In genomic region chr1:63678200-63678599, GRCh38 we compare ENCODE assay signal across 9 cellular contexts.
"Had no signal": no experiment of that assay in that cellular context is flagged by ENCODE, and none has a peak within 500 bp of the region (broad histone marks: within the 10 kb centered on the region; RNA-seq: fewer than 3 reads in every experiment).

No MANE protein-coding gene starts in this region.

- H3K4me3 Mint-ChIP-seq: H9 had no signal

- DNase-seq: GM23248, H9, HCEC 1CT, IMR-90, KG1 had no signal

- ATAC-seq: K562 had no signal

- H3K4me3 ChIP-seq: GM23248, K562 had no signal

- FAIRE-seq: H1, H54, K562 had no signal

- H3K27ac ChIP-seq: GM23248, HL-60 had no signal
